In genomic region chr1:230812568-230812967, GRCh38 we compare ENCODE assay signal across 1 cellular context.
TF ChIP-seq lines count a peak whose summit lies in the region.

No MANE protein-coding gene starts in this region.

TF ChIP-seq in HEK293, 187 proteins besides CTCF, POLR2A, EP300 and RAD21 (continued from another document):
- TF ChIP-seq, protein P1, sequence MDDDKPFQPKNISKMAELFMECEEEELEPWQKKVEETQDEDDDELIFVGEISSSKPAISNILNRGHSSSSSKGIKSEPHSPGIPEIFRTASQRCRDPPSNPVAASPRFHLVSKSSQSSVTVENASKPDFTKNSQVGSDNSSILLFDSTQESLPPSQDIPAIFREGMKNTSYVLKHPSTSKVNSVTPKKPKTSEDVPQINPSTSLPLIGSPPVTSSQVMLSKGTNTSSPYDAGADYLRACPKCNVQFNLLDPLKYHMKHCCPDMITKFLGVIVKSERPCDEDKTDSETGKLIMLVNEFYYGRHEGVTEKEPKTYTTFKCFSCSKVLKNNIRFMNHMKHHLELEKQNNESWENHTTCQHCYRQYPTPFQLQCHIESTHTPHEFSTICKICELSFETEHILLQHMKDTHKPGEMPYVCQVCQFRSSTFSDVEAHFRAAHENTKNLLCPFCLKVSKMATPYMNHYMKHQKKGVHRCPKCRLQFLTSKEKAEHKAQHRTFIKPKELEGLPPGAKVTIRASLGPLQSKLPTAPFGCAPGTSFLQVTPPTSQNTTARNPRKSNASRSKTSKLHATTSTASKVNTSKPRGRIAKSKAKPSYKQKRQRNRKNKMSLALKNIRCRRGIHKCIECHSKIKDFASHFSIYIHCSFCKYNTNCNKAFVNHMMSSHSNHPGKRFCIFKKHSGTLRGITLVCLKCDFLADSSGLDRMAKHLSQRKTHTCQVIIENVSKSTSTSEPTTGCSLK (tag by site-specific recombination; IDR thresholded peaks at IDR 0.05) = no peak
TF ChIP-seq in HEK293: peak in this region for 1.
